Comparison of ENCODE assay signal across 1 cellular context in genomic region chr3:99852851-99853250, GRCh38.
TF ChIP-seq lines count a peak whose summit lies in the region.

No MANE protein-coding gene starts in this region.

TF ChIP-seq in HepG2, 621 proteins besides CTCF, POLR2A, EP300 and RAD21 (continued from another document):
- TF ChIP-seq ZNF652 (CRISPR knock-in tag; IDR thresholded peaks at IDR 0.05; ENCODE audit: borderline replicate concordance, low read depth) (peak; percentile 86; the same call in 1 of the 2 replicates), POLR2G (IDR thresholded peaks at IDR 0.05; ENCODE audit: low read depth, low read length) (peak; percentile 40; the same call in 1 of the 2 replicates), NONO (IDR thresholded peaks at IDR 0.05) (no peak), NONO (CRISPR knock-in tag; conservative IDR thresholded peaks at IDR 0.05) (no peak), ZNF10 (CRISPR knock-in tag; IDR thresholded peaks at IDR 0.05; ENCODE audit: borderline replicate concordance, low read depth) (no peak), ZNF768 (CRISPR knock-in tag; IDR thresholded peaks at IDR 0.05) (no peak)
TF ChIP-seq in HepG2: peak in this region for 2.
